Comparison of ENCODE assay signal across 10 cellular contexts in the genomic region with DNA sequence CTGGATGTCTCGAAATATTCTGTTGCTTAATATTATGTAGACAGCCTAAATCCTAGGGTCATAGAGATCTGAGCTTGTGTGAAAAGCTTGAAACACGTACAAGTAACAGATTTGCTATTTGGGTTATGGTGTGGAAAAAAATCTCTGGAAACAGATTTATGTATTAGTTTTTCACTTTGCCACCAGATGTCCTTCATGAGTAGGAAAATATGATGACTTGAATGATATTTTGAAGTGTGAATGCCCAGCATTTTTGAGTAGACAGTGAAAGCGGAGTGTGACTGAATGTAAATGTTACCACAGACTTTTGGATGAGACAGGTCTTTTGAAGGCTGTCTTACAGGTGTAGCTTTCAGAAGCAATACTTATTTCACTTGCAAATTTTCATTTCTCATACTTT. TPM values are rescaled to one million over a fixed set of nuclear protein-coding genes. Genes with fewer than 3 reads are reported as not detected.
DNase-seq lines count a peak whose midpoint lies in the region; ATAC-seq and TF ChIP-seq lines count a peak whose summit lies in the region.
"Had no signal": no experiment of that assay in that cellular context is flagged by ENCODE, and none has a peak within 500 bp of the region (broad histone marks: within the 10 kb centered on the region; RNA-seq: fewer than 3 reads in every experiment).

No MANE protein-coding gene starts in this region.

- H3K4me3 ChIP-seq in cardiac fibroblast (replicated peaks in 1 of 2; ENCODE audit: low read depth in 2 of 2, low read length in 2 of 2), result no peak overlapping the region
- no peak overlapping the region for H3K4me3 ChIP-seq in stomach
- H3K4me3 ChIP-seq: BLaER1 treated with 17β-estradiol and CSF1 and Interleukin-3, amounts not matched to agents 10 nM and 100 nM had no signal

- H3K27me3 ChIP-seq in stomach, result peaks cover 0 to 51% (median 8%) of the 10 kb centered on the region in 3 donors

- peak; percentile 34 for TF ChIP-seq CTCF in cardiac fibroblast (IDR thresholded peaks at IDR 0.05; ENCODE audit: low read depth, low read length)
- no peak for TF ChIP-seq CTCF in stomach (IDR thresholded peaks at IDR 0.05)

- peaks cover 62% of the 10 kb centered on the region for H3K27me3 Mint-ChIP-seq in activated CD8-positive, alpha-beta memory T cell treated with anti-CD3 and anti-CD28 coated beads, Interleukin-2, amount 10 ng/mL, durations not matched to agents 7 days and 5 days

- no peak for ATAC-seq in activated CD8-positive, alpha-beta memory T cell treated with anti-CD3 and anti-CD28 coated beads, Interleukin-2, amount 10 ng/mL, durations not matched to agents 7 days and 5 days
- ATAC-seq: left ventricle myocardium superior had no signal

- no peak overlapping the region for H3K4me3 Mint-ChIP-seq in activated CD8-positive, alpha-beta memory T cell treated with anti-CD3 and anti-CD28 coated beads, Interleukin-2, amount 10 ng/mL, durations not matched to agents 7 days and 5 days

- peaks cover 7% of the 10 kb centered on the region for H3K4me1 Mint-ChIP-seq in activated CD8-positive, alpha-beta memory T cell treated with anti-CD3 and anti-CD28 coated beads, Interleukin-2, amount 10 ng/mL, durations not matched to agents 7 days and 5 days

- H3K27ac ChIP-seq in stomach, result no peak overlapping the region
- H3K27ac ChIP-seq: BLaER1 treated with 17β-estradiol and CSF1 and Interleukin-3, amounts not matched to agents 10 nM and 100 nM had no signal

- H3K4me1 ChIP-seq in stomach, result peaks cover 6 to 23% (median 16%) of the 10 kb centered on the region in 4 donors

- no peaks in the 10 kb centered on the region for H3K36me3 ChIP-seq in stomach
- H3K36me3 ChIP-seq: BLaER1 treated with 17β-estradiol and CSF1 and Interleukin-3, amounts not matched to agents 10 nM and 100 nM had no signal

- peak; percentile 8 for DNase-seq in NCI-H187 treated with DMSO at 0.1 percent for 48 hours (lab: John Stamatoyannopoulos, UW)
- no peak for DNase-seq in NCI-H187 (lab: John Stamatoyannopoulos, UW)
- DNase-seq in NCI-H146 (lab: John Stamatoyannopoulos, UW), result peak; percentile 31
- DNase-seq in cardiac fibroblast (ENCODE audit: low read depth in 2 of 2), result peak; percentile 68 to 73
- peak; percentile 38 for DNase-seq in renal cortical epithelial cell (ENCODE audit: low read depth)
- DNase-seq in stomach, result no peak
- DNase-seq in activated CD8-positive, alpha-beta memory T cell treated with anti-CD3 and anti-CD28 coated beads, Interleukin-2, amount 10 ng/mL, durations not matched to agents 7 days and 5 days, result no peak
- DNase-seq in activated T-cell treated with anti-CD3 and anti-CD28 coated beads, Interleukin-2, amount 50 U/mL, for 1 hour, result no peak
- DNase-seq: left ventricle myocardium superior had no signal

- CTCF ChIA-PET in activated CD8-positive, alpha-beta memory T cell treated with anti-CD3 and anti-CD28 coated beads, Interleukin-2, amount 10 ng/mL, durations not matched to agents 7 days and 5 days (lab: Charles Lee), result interaction anchor here (1.3 to 2.0 kb wide), 4 partner anchors 10 to 847 kb away, joined by 4 to 10 read pairs (median 7); no protein-coding TSS in a partner anchor

- intact Hi-C loops in stomach (cut with DNase I; ENCODE audit: low total_unique reads), result loop anchor here (5.0 kb wide), 1 partner anchor 271 kb away; no protein-coding TSS in a partner anchor

- TF ChIP-seq EP300 in stomach (IDR thresholded peaks at IDR 0.05), result no peak

- WGBS in stomach, 5 donors, result 18 to 30% (median 25%) methylated on average over 3 of the region's 3 CpGs

- H3K9me3 ChIP-seq in stomach, result peaks cover 0 to 7% (median 2%) of the 10 kb centered on the region in 4 donors

- no peaks in the 10 kb centered on the region for H3K9me3 Mint-ChIP-seq in activated CD8-positive, alpha-beta memory T cell treated with anti-CD3 and anti-CD28 coated beads, Interleukin-2, amount 10 ng/mL, durations not matched to agents 7 days and 5 days (ENCODE audit: low read depth)

- no peak for TF ChIP-seq POLR2A in stomach (IDR thresholded peaks at IDR 0.05)

- no peak overlapping the region for H3K27ac Mint-ChIP-seq in activated CD8-positive, alpha-beta memory T cell treated with anti-CD3 and anti-CD28 coated beads, Interleukin-2, amount 10 ng/mL, durations not matched to agents 7 days and 5 days

- no peaks in the 10 kb centered on the region for H3K36me3 Mint-ChIP-seq in activated CD8-positive, alpha-beta memory T cell treated with anti-CD3 and anti-CD28 coated beads, Interleukin-2, amount 10 ng/mL, durations not matched to agents 7 days and 5 days

RNA-seq across cellular contexts. Expression of gene BMP6, which starts 4.2 kb away (rescaled TPM):
- total RNA-seq in renal cortical epithelial cell (0.69 and 0.75 TPM in 2 replicates), stomach (10 to 100 TPM in 1 of 5 donors, 1 to 10 TPM in 2, under 1 TPM in 1, not detected in 1; 0.89 to 15.8 (median 4.5) TPM)
- 1 to 10 TPM in 2 of 3 donors, under 1 TPM in 1; 0.50 to 2.7 (median 1.4) TPM for polyA plus RNA-seq in stomach
- not detected for total RNA-seq in activated CD8-positive, alpha-beta memory T cell treated with anti-CD3 and anti-CD28 coated beads, Interleukin-2, amount 10 ng/mL, durations not matched to agents 7 days and 5 days

Comparison
In these comparisons a context has a peak if more than half of its experiments do, and no peak if none do; other contexts are left out.
1. DNase-seq: peak in NCI-H187 treated with DMSO at 0.1 percent for 48 hours (single experiment), NCI-H146 (single experiment), cardiac fibroblast (2 of 2) and renal cortical epithelial cell (single experiment); none in NCI-H187 (0 of 2), stomach (single experiment), activated CD8-positive, alpha-beta memory T cell treated with anti-CD3 and anti-CD28 coated beads, Interleukin-2, amount 10 ng/mL, durations not matched to agents 7 days and 5 days (single experiment) and activated T-cell treated with anti-CD3 and anti-CD28 coated beads, Interleukin-2, amount 50 U/mL, for 1 hour (single experiment).